Comparison of ENCODE assay signal across 20 cellular contexts in the genomic region with DNA sequence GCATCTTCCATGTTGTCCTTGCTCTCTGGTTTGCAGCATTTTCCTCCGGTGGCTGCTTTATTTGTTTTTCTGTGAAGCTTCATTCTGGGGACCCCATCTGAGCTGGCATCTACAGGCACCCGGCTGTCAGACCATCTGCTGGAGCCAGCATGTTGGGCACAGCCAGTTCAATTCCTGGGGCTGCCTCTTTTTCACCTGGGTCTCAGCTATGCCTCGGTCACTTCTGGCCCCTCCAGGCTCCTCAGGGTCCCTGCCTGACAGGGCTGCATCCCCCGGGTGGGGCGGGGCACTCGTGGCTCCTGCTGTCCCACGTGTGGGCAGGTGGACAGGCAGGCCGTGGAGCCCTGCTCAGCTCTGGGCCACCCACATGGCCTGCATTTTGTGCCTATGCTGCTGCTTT. TPM values are rescaled to one million over a fixed set of nuclear protein-coding genes. Genes with fewer than 3 reads are reported as not detected.
"Had no signal": no experiment of that assay in that cellular context is flagged by ENCODE, and none has a peak within 500 bp of the region (broad histone marks: within the 10 kb centered on the region; RNA-seq: fewer than 3 reads in every experiment).

No MANE protein-coding gene starts in this region.

- H3K27me3 Mint-ChIP-seq: activated naive CD8-positive, alpha-beta T cell treated with anti-CD3 and anti-CD28 coated beads for 36 hours; activated T-cell treated with anti-CD3 and anti-CD28 coated beads, Interleukin-2, amount 50 U/mL, for 24 hours; activated T-helper 17 cell treated with anti-CD3 and anti-CD28 coated beads, Interleukin-2, amount 50 U/mL, for 72 hours; dendritic cell treated with granulocyte-macrophage colony-stimulating factor and Interleukin-4, amounts not matched to agents 40 ng/mL and 50 ng/mL, for 4 days; stimulated activated memory B cell treated with anti-CD40 and anti-IgM and Interleukin-4, amounts not matched to agents 10 μg/mL and 1 μg/mL and 100 μg/mL, for 72 hours had no signal

- DNase-seq: activated naive CD8-positive, alpha-beta T cell treated with anti-CD3 and anti-CD28 coated beads for 36 hours; activated T-cell treated with anti-CD3 and anti-CD28 coated beads, Interleukin-2, amount 50 U/mL, for 24 hours; effector CD4-positive, alpha-beta T cell; foreskin fibroblast; kidney glomerular epithelial cell; left ventricle myocardium inferior; nephron progenitor cell; small intestine; stimulated activated CD4-positive, alpha-beta T cell treated with anti-CD3 and anti-CD28 coated beads, Interleukin-2, amount 100 ng/mL, for 24 hours; stomach; SW 1271; T-helper 2 cell had no signal

- H3K27me3 ChIP-seq: breast epithelium, hepatocyte, suprapubic skin, tibial nerve had no signal

- H3K9me3 ChIP-seq: left ventricle myocardium inferior, stomach, suprapubic skin had no signal

- H3K36me3 ChIP-seq: breast epithelium, left ventricle myocardium inferior had no signal

- H3K27ac Mint-ChIP-seq: activated naive CD8-positive, alpha-beta T cell treated with anti-CD3 and anti-CD28 coated beads for 36 hours; activated T-cell treated with anti-CD3 and anti-CD28 coated beads, Interleukin-2, amount 50 U/mL, for 24 hours; activated T-helper 17 cell treated with anti-CD3 and anti-CD28 coated beads, Interleukin-2, amount 50 U/mL, for 72 hours; dendritic cell treated with granulocyte-macrophage colony-stimulating factor and Interleukin-4, amounts not matched to agents 40 ng/mL and 50 ng/mL, for 4 days; nephron progenitor cell; stimulated activated memory B cell treated with anti-CD40 and anti-IgM and Interleukin-4, amounts not matched to agents 10 μg/mL and 1 μg/mL and 100 μg/mL, for 72 hours had no signal

- H3K4me1 ChIP-seq: breast epithelium, left ventricle myocardium inferior, suprapubic skin, tibial nerve had no signal

- H3K27ac ChIP-seq: breast epithelium, hepatocyte, left ventricle myocardium inferior, stomach, suprapubic skin, tibial nerve had no signal

- H3K4me1 Mint-ChIP-seq: activated naive CD8-positive, alpha-beta T cell treated with anti-CD3 and anti-CD28 coated beads for 36 hours; nephron progenitor cell; stimulated activated memory B cell treated with anti-CD40 and anti-IgM and Interleukin-4, amounts not matched to agents 10 μg/mL and 1 μg/mL and 100 μg/mL, for 72 hours had no signal

- H3K9me3 Mint-ChIP-seq: activated naive CD8-positive, alpha-beta T cell treated with anti-CD3 and anti-CD28 coated beads for 36 hours; activated T-cell treated with anti-CD3 and anti-CD28 coated beads, Interleukin-2, amount 50 U/mL, for 24 hours; activated T-helper 17 cell treated with anti-CD3 and anti-CD28 coated beads, Interleukin-2, amount 50 U/mL, for 72 hours; dendritic cell treated with granulocyte-macrophage colony-stimulating factor and Interleukin-4, amounts not matched to agents 40 ng/mL and 50 ng/mL, for 4 days; stimulated activated memory B cell treated with anti-CD40 and anti-IgM and Interleukin-4, amounts not matched to agents 10 μg/mL and 1 μg/mL and 100 μg/mL, for 72 hours had no signal

- H3K4me3 Mint-ChIP-seq: activated naive CD8-positive, alpha-beta T cell treated with anti-CD3 and anti-CD28 coated beads for 36 hours; activated T-cell treated with anti-CD3 and anti-CD28 coated beads, Interleukin-2, amount 50 U/mL, for 24 hours; activated T-helper 17 cell treated with anti-CD3 and anti-CD28 coated beads, Interleukin-2, amount 50 U/mL, for 72 hours; dendritic cell treated with granulocyte-macrophage colony-stimulating factor and Interleukin-4, amounts not matched to agents 40 ng/mL and 50 ng/mL, for 4 days; nephron progenitor cell; stimulated activated memory B cell treated with anti-CD40 and anti-IgM and Interleukin-4, amounts not matched to agents 10 μg/mL and 1 μg/mL and 100 μg/mL, for 72 hours had no signal

- H3K36me3 Mint-ChIP-seq: activated naive CD8-positive, alpha-beta T cell treated with anti-CD3 and anti-CD28 coated beads for 36 hours had no signal

- H3K4me3 ChIP-seq: breast epithelium, hepatocyte, left ventricle myocardium inferior, stomach, suprapubic skin, tibial nerve had no signal

- ATAC-seq: activated T-helper 17 cell treated with anti-CD3 and anti-CD28 coated beads, Interleukin-2, amount 50 U/mL, for 72 hours; sciatic nerve; stimulated activated memory B cell treated with anti-CD40 and anti-IgM and Interleukin-4, amounts not matched to agents 10 μg/mL and 1 μg/mL and 100 μg/mL, for 72 hours had no signal

RNA-seq across cellular contexts. Expression of gene SPRN, which starts 37.4 kb away (rescaled TPM):
- total RNA-seq: activated naive CD8-positive, alpha-beta T cell treated with anti-CD3 and anti-CD28 coated beads for 36 hours; activated T-helper 17 cell treated with anti-CD3 and anti-CD28 coated beads, Interleukin-2, amount 50 U/mL, for 72 hours; left ventricle myocardium inferior; stomach; tibial nerve had no signal
